In the genomic region with DNA sequence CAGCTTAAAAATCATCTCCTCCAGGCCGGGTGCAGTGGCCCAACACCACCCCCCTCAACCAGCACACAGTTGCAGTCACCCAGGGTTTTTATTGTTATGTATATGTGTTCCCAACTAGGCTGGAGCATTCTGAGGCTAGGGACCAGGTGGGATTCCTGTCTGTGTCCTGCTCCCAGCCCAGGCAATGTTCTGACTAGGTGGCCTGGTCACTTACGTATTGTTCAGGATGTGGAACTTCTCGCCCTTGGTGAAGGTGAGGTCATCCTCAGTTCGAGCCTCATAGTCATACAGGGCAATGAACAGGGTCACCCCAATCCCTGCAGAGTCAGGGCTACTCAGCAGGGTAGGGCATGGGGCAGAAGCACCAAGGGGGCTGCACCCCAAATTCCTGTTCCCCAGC, we compare ENCODE assay signal across 1 cellular context.
TF ChIP-seq lines count a peak whose summit lies in the region.

No MANE protein-coding gene starts in this region.

TF ChIP-seq in GM23338, 12 proteins besides CTCF, POLR2A, EP300 and RAD21:
- no peak for TF ChIP-seq POLR2AphosphoS5 (IDR thresholded peaks at IDR 0.05; ENCODE audit: low read depth)
- TF ChIP-seq JUNB (IDR thresholded peaks at IDR 0.05; ENCODE audit: unreplicated experiment), result no peak
- no peak for TF ChIP-seq NANOG (IDR thresholded peaks at IDR 0.05; ENCODE audit: borderline replicate concordance)
- no peak for TF ChIP-seq STAT1 (IDR thresholded peaks at IDR 0.05; ENCODE audit: unreplicated experiment)
- TF ChIP-seq ZNF114 (CRISPR knock-in tag; IDR thresholded peaks at IDR 0.05), result no peak
- TF ChIP-seq, protein P1, sequence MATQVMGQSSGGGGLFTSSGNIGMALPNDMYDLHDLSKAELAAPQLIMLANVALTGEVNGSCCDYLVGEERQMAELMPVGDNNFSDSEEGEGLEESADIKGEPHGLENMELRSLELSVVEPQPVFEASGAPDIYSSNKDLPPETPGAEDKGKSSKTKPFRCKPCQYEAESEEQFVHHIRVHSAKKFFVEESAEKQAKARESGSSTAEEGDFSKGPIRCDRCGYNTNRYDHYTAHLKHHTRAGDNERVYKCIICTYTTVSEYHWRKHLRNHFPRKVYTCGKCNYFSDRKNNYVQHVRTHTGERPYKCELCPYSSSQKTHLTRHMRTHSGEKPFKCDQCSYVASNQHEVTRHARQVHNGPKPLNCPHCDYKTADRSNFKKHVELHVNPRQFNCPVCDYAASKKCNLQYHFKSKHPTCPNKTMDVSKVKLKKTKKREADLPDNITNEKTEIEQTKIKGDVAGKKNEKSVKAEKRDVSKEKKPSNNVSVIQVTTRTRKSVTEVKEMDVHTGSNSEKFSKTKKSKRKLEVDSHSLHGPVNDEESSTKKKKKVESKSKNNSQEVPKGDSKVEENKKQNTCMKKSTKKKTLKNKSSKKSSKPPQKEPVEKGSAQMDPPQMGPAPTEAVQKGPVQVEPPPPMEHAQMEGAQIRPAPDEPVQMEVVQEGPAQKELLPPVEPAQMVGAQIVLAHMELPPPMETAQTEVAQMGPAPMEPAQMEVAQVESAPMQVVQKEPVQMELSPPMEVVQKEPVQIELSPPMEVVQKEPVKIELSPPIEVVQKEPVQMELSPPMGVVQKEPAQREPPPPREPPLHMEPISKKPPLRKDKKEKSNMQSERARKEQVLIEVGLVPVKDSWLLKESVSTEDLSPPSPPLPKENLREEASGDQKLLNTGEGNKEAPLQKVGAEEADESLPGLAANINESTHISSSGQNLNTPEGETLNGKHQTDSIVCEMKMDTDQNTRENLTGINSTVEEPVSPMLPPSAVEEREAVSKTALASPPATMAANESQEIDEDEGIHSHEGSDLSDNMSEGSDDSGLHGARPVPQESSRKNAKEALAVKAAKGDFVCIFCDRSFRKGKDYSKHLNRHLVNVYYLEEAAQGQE (IDR thresholded peaks at IDR 0.05; ENCODE audit: unreplicated experiment), result no peak
- no peak for TF ChIP-seq ZNF462 (CRISPR knock-in tag; IDR thresholded peaks at IDR 0.05)
- no peak for TF ChIP-seq ETS1 (IDR thresholded peaks at IDR 0.05)
- no peak for TF ChIP-seq ZNF331 (CRISPR knock-in tag; IDR thresholded peaks at IDR 0.05; ENCODE audit: low read depth)
- no peak for TF ChIP-seq EZH2phosphoT487 (IDR thresholded peaks at IDR 0.05; ENCODE audit: unreplicated experiment)
- no peak for TF ChIP-seq CREB1 (CRISPR knock-in tag; IDR thresholded peaks at IDR 0.05; ENCODE audit: low read depth)
- no peak for TF ChIP-seq EZH2 (IDR thresholded peaks at IDR 0.05; ENCODE audit: low read depth, unreplicated experiment)
